9 cellular contexts compared by ENCODE assay signal in genomic region chr3:122890077-122890484, GRCh38.
DNase-seq lines count a peak whose midpoint lies in the region; ATAC-seq and TF ChIP-seq lines count a peak whose summit lies in the region.
"Had no signal": no experiment of that assay in that cellular context is flagged by ENCODE, and none has a peak within 500 bp of the region (broad histone marks: within the 10 kb centered on the region; RNA-seq: fewer than 3 reads in every experiment).

No MANE protein-coding gene starts in this region.

- no peaks in the 10 kb centered on the region for H3K9me3 ChIP-seq in BLaER1 treated with 17β-estradiol and CSF1 and Interleukin-3, amounts not matched to agents 10 nM and 100 nM (replicated peaks in 1 of 11)
- H3K9me3 ChIP-seq in psoas muscle, result no peaks in the 10 kb centered on the region

- no peaks in the 10 kb centered on the region for H3K27me3 ChIP-seq in BLaER1 treated with 17β-estradiol and CSF1 and Interleukin-3, amounts not matched to agents 10 nM and 100 nM
- no peaks in the 10 kb centered on the region for H3K27me3 ChIP-seq in psoas muscle (ENCODE audit: insufficient read depth in 3 of 3, low read length in 2 of 3)

- no peaks in the 10 kb centered on the region for H3K36me3 ChIP-seq in BLaER1 treated with 17β-estradiol and CSF1 and Interleukin-3, amounts not matched to agents 10 nM and 100 nM
- peaks cover 0 to 21% of the 10 kb centered on the region in 2 donors for H3K36me3 ChIP-seq in psoas muscle (ENCODE audit: insufficient read depth in 1 of 2, low read depth in 1 of 2)

- H3K9ac ChIP-seq in BLaER1 treated with 17β-estradiol and CSF1 and Interleukin-3, amounts not matched to agents 10 nM and 100 nM, result no peak overlapping the region

- no peak overlapping the region for H3K4me3 ChIP-seq in BLaER1 treated with 17β-estradiol and CSF1 and Interleukin-3, amounts not matched to agents 10 nM and 100 nM
- H3K4me3 ChIP-seq in psoas muscle, result no peak overlapping the region

- peak overlapping the region; percentile 52 to 75 (median 62) for H3K4me2 ChIP-seq in BLaER1 treated with 17β-estradiol and CSF1 and Interleukin-3, amounts not matched to agents 10 nM and 100 nM

- peak overlapping the region in 6 of 11 experiments; percentile 2 to 58 (median 38); a peak in 9 of 22 replicates for H3K27ac ChIP-seq in BLaER1 treated with 17β-estradiol and CSF1 and Interleukin-3, amounts not matched to agents 10 nM and 100 nM
- peak overlapping the region; percentile 10 for H3K27ac ChIP-seq in psoas muscle
- H3K27ac ChIP-seq: HL-60 had no signal

- intact Hi-C loops in psoas muscle (cut with DNase I), result no loop called here

- WGBS in psoas muscle, 3 donors, result 1 to 7% (median 2%) methylated on average over 3 to 4 of the region's 4 CpGs

- TF ChIP-seq CTCF in psoas muscle (IDR thresholded peaks at IDR 0.05), result no peak

- DNase-seq in NCI-H446 (lab: John Stamatoyannopoulos, UW) (peak; percentile 90 to 94), glomerular visceral epithelial cell (ENCODE audit: extremely low spot score) (peak; percentile 23), psoas muscle (peak; percentile 49 to 82), NCI-H774 (lab: John Stamatoyannopoulos, UW) (no peak)

- no peaks in the 10 kb centered on the region; a peak in 1 of 22 replicates for H4K20me1 ChIP-seq in BLaER1 treated with 17β-estradiol and CSF1 and Interleukin-3, amounts not matched to agents 10 nM and 100 nM

- H3K4me1 ChIP-seq in BLaER1 treated with 17β-estradiol and CSF1 and Interleukin-3, amounts not matched to agents 10 nM and 100 nM, result peaks cover 32 to 52% (median 42%) of the 10 kb centered on the region in 10 experiments
- peaks cover 41% of the 10 kb centered on the region for H3K4me1 ChIP-seq in psoas muscle

- ATAC-seq in GM19035 (IDR thresholded peaks at IDR 0.05; ENCODE audit: unreplicated experiment), result peak; percentile 57
- peak; percentile 29 to 71 (median 58) for ATAC-seq in psoas muscle
- ATAC-seq in HG02623 (IDR thresholded peaks at IDR 0.05; ENCODE audit: unreplicated experiment), result no peak
- ATAC-seq in GM21447 (IDR thresholded peaks at IDR 0.05; ENCODE audit: unreplicated experiment), result no peak

Comparison
In these comparisons a context has a peak if more than half of its experiments do, and no peak if none do; other contexts are left out.
1. ATAC-seq: peak in GM19035 (single experiment) and psoas muscle (4 of 4); none in HG02623 (single experiment) and GM21447 (single experiment).